In the genomic region with DNA sequence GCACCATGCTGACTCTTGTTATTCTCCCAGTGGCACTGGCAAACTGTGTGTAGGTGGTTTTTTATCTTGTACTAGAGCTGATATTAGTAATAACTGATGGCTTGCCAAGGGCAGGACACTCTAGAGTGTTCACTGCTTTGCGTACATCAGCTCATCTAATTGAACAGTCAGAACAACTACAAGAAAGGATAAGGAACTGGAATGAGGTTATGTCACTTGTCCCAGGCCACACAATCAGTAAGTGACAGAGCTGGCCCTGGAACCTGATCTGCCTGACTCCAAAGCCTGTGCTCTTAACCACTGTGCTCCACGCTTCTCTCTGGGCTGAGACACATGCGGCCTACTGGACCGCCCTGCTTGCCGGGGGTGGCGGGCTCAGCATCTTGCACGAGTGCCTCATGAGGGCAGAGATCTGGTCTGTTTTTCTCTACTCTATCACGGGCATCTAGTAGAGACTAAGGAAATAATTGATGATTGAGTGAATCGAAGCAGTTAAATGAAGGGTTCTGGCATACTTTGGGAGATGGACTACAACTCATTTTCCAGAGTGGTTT, we compare ENCODE assay signal across 8 cellular contexts.
"Had no signal": no experiment of that assay in that cellular context is flagged by ENCODE, and none has a peak within 500 bp of the region (broad histone marks: within the 10 kb centered on the region; RNA-seq: fewer than 3 reads in every experiment).

No MANE protein-coding gene starts in this region.

- H3K4me3 Mint-ChIP-seq: HFFc6 had no signal

- DNase-seq: GM23248, GOT3, H7, HFFc6 had no signal

- H3K27ac Mint-ChIP-seq: HFFc6 had no signal

- H3K9me3 Mint-ChIP-seq: HFFc6 had no signal

- H3K4me3 ChIP-seq: GM23248, HAP-1, K562 had no signal

- ATAC-seq: HCT116, HepG2, K562 had no signal

- FAIRE-seq: HepG2, K562 had no signal
